30 cellular contexts compared by ENCODE assay signal in the genomic region with DNA sequence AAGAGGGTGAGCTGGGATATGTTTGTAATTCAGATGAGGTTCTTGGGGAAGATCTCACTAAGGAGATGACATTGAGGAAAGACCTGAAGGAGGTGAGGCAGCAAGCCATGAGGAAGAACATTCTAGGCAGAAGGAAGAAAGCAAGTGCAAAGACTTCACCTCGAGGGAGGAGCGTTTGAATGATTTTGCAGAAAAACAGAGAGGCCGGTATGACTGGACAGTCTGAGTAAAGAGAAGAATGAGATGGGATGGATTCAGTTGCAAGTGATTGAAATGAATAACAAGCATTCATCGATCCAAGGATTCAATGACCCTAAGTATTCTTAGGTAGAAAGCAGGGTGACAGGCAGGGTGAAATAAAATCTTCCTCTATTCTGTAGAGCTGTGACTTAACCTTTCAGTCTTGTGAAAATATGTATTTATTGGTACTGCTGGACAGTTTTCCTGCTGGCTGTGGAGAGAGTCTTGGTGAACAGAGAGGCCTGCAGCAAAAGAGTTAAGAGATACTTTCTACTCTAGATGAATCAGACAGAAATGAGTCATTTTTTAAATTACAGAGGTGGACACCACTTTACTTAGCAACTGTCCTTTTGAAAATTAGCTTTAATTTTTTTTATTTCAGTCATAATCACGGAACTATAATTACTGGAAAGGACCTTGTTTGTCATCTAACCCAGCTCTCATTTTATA.
DNase-seq lines count a peak whose midpoint lies in the region; ATAC-seq, FAIRE-seq and TF ChIP-seq lines count a peak whose summit lies in the region.
"Had no signal": no experiment of that assay in that cellular context is flagged by ENCODE, and none has a peak within 500 bp of the region (broad histone marks: within the 10 kb centered on the region; RNA-seq: fewer than 3 reads in every experiment).

No MANE protein-coding gene starts in this region.

- H3K27me3 Mint-ChIP-seq in MCF 10A (ENCODE audit: insufficient read depth, unreplicated experiment) (no peaks in the 10 kb centered on the region), nephron progenitor cell (ENCODE audit: low read depth, poor library complexity) (no peaks in the 10 kb centered on the region)
- H3K27me3 Mint-ChIP-seq: CD4-positive, alpha-beta T cell had no signal

- TF ChIP-seq CTCF in MCF 10A (IDR thresholded peaks at IDR 0.05; ENCODE audit: unreplicated experiment) (no peak), breast epithelium (IDR thresholded peaks at IDR 0.05) (no peak), RWPE2 (IDR thresholded peaks at IDR 0.05; ENCODE audit: poor library complexity, severe bottlenecking) (no peak), nephron progenitor cell (IDR thresholded peaks at IDR 0.05) (no peak)

- H3K36me3 ChIP-seq in breast epithelium (no peaks in the 10 kb centered on the region), RWPE2 (ENCODE audit: low read depth) (no peaks in the 10 kb centered on the region)
- H3K36me3 ChIP-seq: BLaER1 treated with 17β-estradiol and CSF1 and Interleukin-3, amounts not matched to agents 10 nM and 100 nM had no signal

- H3K4me3 Mint-ChIP-seq in MCF 10A (ENCODE audit: unreplicated experiment) (no peak overlapping the region), nephron progenitor cell (no peak overlapping the region)
- H3K4me3 Mint-ChIP-seq: CD4-positive, alpha-beta T cell had no signal

- TF ChIP-seq POLR2A in breast epithelium (IDR thresholded peaks at IDR 0.05) (no peak), GM12892 (IDR thresholded peaks at IDR 0.05; ENCODE audit: low read depth, low read length) (no peak)

- H3K4me1 Mint-ChIP-seq in MCF 10A (ENCODE audit: insufficient read depth, unreplicated experiment) (peaks cover 28% of the 10 kb centered on the region), nephron progenitor cell (no peaks in the 10 kb centered on the region)

- 0 out of 3 replicates have a peak, but pooled peaks have one; percentile 55 for ATAC-seq in RWPE2 (ENCODE audit: low read depth)
- ATAC-seq: HepG2, Panc1 had no signal

- H3K27ac ChIP-seq in breast epithelium: no peak overlapping the region
- no peak overlapping the region for H3K27ac ChIP-seq in RWPE2 (ENCODE audit: poor library complexity, severe bottlenecking)
- H3K27ac ChIP-seq: BLaER1 treated with 17β-estradiol and CSF1 and Interleukin-3, amounts not matched to agents 10 nM and 100 nM; RWPE1; SK-N-MC had no signal

- no TSS peak for BruUV-seq in MCF 10A (replicated peaks; lab: Mats Ljungman, UMichigan)

- peak; percentile 16 for DNase-seq in MCF 10A (ENCODE audit: unreplicated experiment)
- no peak for DNase-seq in breast epithelium (ENCODE audit: low spot score in 2 of 2)
- no peak for DNase-seq in RWPE2 (ENCODE audit: low spot score)
- peak; percentile 24 for DNase-seq in iris pigment epithelial cell (ENCODE audit: low read depth)
- DNase-seq in SK-N-DZ (ENCODE audit: low spot score): no peak
- no peak for DNase-seq in nephron progenitor cell
- no peak for DNase-seq in cerebellar cortex (ENCODE audit: low spot score)
- DNase-seq in GM12892 (ENCODE audit: insufficient read length): no peak
- DNase-seq: 8988T; ACHN; AML-193; CD4-positive, alpha-beta T cell; DMS53; GF-D8; KBM-7; MM.1S; NCI-H1694; NCI-H2081; NCI-H2227 treated with DMSO at 0.1 percent for 48 hours; NCI-H526 treated with DMSO at 0.1 percent for 48 hours; SHP77 treated with DMSO at 0.1 percent for 48 hours had no signal

- H3K9me3 Mint-ChIP-seq in MCF 10A (ENCODE audit: unreplicated experiment) (peaks cover 6% of the 10 kb centered on the region), nephron progenitor cell (peaks cover 2% of the 10 kb centered on the region)

- H3K27ac Mint-ChIP-seq in MCF 10A (ENCODE audit: low read depth, unreplicated experiment): no peak overlapping the region
- no peak overlapping the region for H3K27ac Mint-ChIP-seq in nephron progenitor cell
- H3K27ac Mint-ChIP-seq: CD4-positive, alpha-beta T cell had no signal

- no peak for FAIRE-seq in GM12892 (lab: Jason Lieb, UNC)
- FAIRE-seq: D721Med, GM12891, GM19239, H54, HepG2 had no signal

- H3K27me3 ChIP-seq in breast epithelium (no peaks in the 10 kb centered on the region), RWPE2 (ENCODE audit: insufficient read depth, poor library complexity, severe bottlenecking) (no peaks in the 10 kb centered on the region)
- H3K27me3 ChIP-seq: BLaER1 treated with 17β-estradiol and CSF1 and Interleukin-3, amounts not matched to agents 10 nM and 100 nM had no signal

- no peak overlapping the region for H3K4me3 ChIP-seq in breast epithelium
- no peak overlapping the region for H3K4me3 ChIP-seq in RWPE2 (ENCODE audit: severe bottlenecking)
- H3K4me3 ChIP-seq: BLaER1 treated with 17β-estradiol and CSF1 and Interleukin-3, amounts not matched to agents 10 nM and 100 nM; SK-N-MC had no signal

- H3K4me1 ChIP-seq in breast epithelium (no peaks in the 10 kb centered on the region), RWPE2 (ENCODE audit: insufficient read depth, poor library complexity, severe bottlenecking) (no peaks in the 10 kb centered on the region)

- intact Hi-C loops in MCF 10A (cut with micrococcal nuclease) (no loop called here), breast epithelium (cut with DNase I; ENCODE audit: low total_unique reads) (no loop called here)

- no peaks in the 10 kb centered on the region for H3K9me3 ChIP-seq in breast epithelium
- no peaks in the 10 kb centered on the region for H3K9me3 ChIP-seq in RWPE2 (ENCODE audit: severe bottlenecking)
- H3K9me3 ChIP-seq: BLaER1 treated with 17β-estradiol and CSF1 and Interleukin-3, amounts not matched to agents 10 nM and 100 nM had no signal

- H3K36me3 Mint-ChIP-seq in MCF 10A (ENCODE audit: insufficient read depth, unreplicated experiment) (no peaks in the 10 kb centered on the region), nephron progenitor cell (ENCODE audit: low read depth) (no peaks in the 10 kb centered on the region)

- POLR2A ChIA-PET in MCF 10A (lab: Yijun Ruan, JAX): interaction anchor here (0.7 kb wide), 1 partner anchor 29 kb away, joined by 3 read pairs; no protein-coding TSS in a partner anchor

- CTCF ChIA-PET in MCF 10A (lab: Yijun Ruan, JAX): interaction anchor here (0.6 kb wide), 2 partner anchors 18 to 167 kb away, joined by 3 read pairs; no protein-coding TSS in a partner anchor

Comparison
In these comparisons a context has a peak if more than half of its experiments do, and no peak if none do; other contexts are left out.
1. DNase-seq: peak in MCF 10A (single experiment) and iris pigment epithelial cell (single experiment); none in breast epithelium (0 of 2), RWPE2 (single experiment), SK-N-DZ (single experiment), nephron progenitor cell (single experiment), cerebellar cortex (single experiment) and GM12892 (single experiment).